14 cellular contexts compared by ENCODE assay signal in the genomic region with DNA sequence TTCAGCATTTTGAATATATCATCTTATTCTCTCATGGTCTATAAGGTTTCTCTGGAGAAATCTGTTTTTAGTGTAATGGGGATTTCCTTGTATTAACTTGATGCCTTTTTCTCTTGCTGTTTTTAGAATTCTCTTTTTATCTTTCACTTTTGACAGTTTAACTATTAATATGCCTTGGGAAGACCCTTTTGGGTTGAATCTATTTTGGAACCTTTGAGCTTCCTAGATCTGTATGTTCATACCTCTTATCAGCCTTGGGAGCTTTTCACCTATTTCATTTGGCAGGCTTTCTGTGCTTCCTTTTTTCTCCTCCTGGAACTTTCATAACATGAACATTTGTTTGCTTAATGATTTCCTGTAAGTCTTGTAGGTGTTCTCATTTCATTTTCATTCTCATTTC. TPM values are rescaled to one million over a fixed set of nuclear protein-coding genes. Genes with fewer than 3 reads are reported as not detected.
DNase-seq lines count a peak whose midpoint lies in the region; ATAC-seq and TF ChIP-seq lines count a peak whose summit lies in the region.
"Had no signal": no experiment of that assay in that cellular context is flagged by ENCODE, and none has a peak within 500 bp of the region (broad histone marks: within the 10 kb centered on the region; RNA-seq: fewer than 3 reads in every experiment).

No MANE protein-coding gene starts in this region.

- no peak overlapping the region for H3K4me2 ChIP-seq in GM23338

- no peaks in the 10 kb centered on the region for H3K4me1 ChIP-seq in GM23338 (ENCODE audit: insufficient read depth)
- H3K4me1 ChIP-seq: upper lobe of right lung had no signal

- H3K27me3 Mint-ChIP-seq in activated naive CD8-positive, alpha-beta T cell treated with anti-CD3 and anti-CD28 coated beads for 36 hours, result no peaks in the 10 kb centered on the region
- H3K27me3 Mint-ChIP-seq in GM23338 (ENCODE audit: insufficient read depth, low read depth, poor library complexity), result no peaks in the 10 kb centered on the region

- DNase-seq in GF-D8 (lab: John Stamatoyannopoulos, UW) (peak; percentile 23), GM23338 (ENCODE audit: low spot score) (no peak), LoVo (ENCODE audit: low spot score) (no peak)
- DNase-seq in activated naive CD8-positive, alpha-beta T cell treated with anti-CD3 and anti-CD28 coated beads for 36 hours, result no peak
- no peak for DNase-seq in effector CD4-positive, alpha-beta T cell
- DNase-seq: CD8-positive, alpha-beta T cell; Kasumi-1; NK-92 treated with Interleukin-12 subunit alpha and Interleukin-12 subunit beta, amount 100 ng/mL, for 24 hours; stimulated activated CD4-positive, alpha-beta T cell treated with anti-CD3 and anti-CD28 coated beads, Interleukin-4, amount 100 ng/mL, for 1 hour; upper lobe of right lung had no signal

- H3K27ac ChIP-seq in GM23338 (ENCODE audit: low read depth), result no peak overlapping the region
- H3K27ac ChIP-seq: epithelial cell of prostate had no signal

- peaks cover 47% of the 10 kb centered on the region for H3K36me3 Mint-ChIP-seq in activated naive CD8-positive, alpha-beta T cell treated with anti-CD3 and anti-CD28 coated beads for 36 hours
- no peaks in the 10 kb centered on the region; the same call in 2 of the 3 replicates for H3K36me3 Mint-ChIP-seq in GM23338 (ENCODE audit: low read depth)

- peak overlapping the region; percentile 73 for H3K27ac Mint-ChIP-seq in activated naive CD8-positive, alpha-beta T cell treated with anti-CD3 and anti-CD28 coated beads for 36 hours
- no peak overlapping the region for H3K27ac Mint-ChIP-seq in GM23338
- H3K27ac Mint-ChIP-seq: CD8-positive, alpha-beta T cell had no signal

- H3K9me3 Mint-ChIP-seq in activated naive CD8-positive, alpha-beta T cell treated with anti-CD3 and anti-CD28 coated beads for 36 hours, result peaks cover 20% of the 10 kb centered on the region
- no peaks in the 10 kb centered on the region for H3K9me3 Mint-ChIP-seq in GM23338

- peaks cover 26% of the 10 kb centered on the region for H3K4me1 Mint-ChIP-seq in activated naive CD8-positive, alpha-beta T cell treated with anti-CD3 and anti-CD28 coated beads for 36 hours
- peaks cover 4% of the 10 kb centered on the region; the same call in 1 of the 3 replicates for H3K4me1 Mint-ChIP-seq in GM23338

- no peaks in the 10 kb centered on the region for H3K36me3 ChIP-seq in GM23338 (ENCODE audit: insufficient read depth)
- H3K36me3 ChIP-seq: upper lobe of right lung had no signal

- H2AFZ ChIP-seq in GM23338, result no peak overlapping the region

- H4K20me1 ChIP-seq in GM23338 (replicated peaks; ENCODE audit: insufficient read depth), result peaks cover 50% of the 10 kb centered on the region

- no peak overlapping the region for H3K4me3 ChIP-seq in GM23338
- H3K4me3 ChIP-seq: upper lobe of right lung had no signal

- no peaks in the 10 kb centered on the region for H3F3A ChIP-seq in GM23338 (replicated peaks; ENCODE audit: low read depth)

- peaks cover 100% of the 10 kb centered on the region for H3K79me2 ChIP-seq in GM23338 (replicated peaks; ENCODE audit: insufficient read depth)

- H3K9me2 ChIP-seq in GM23338 (ENCODE audit: insufficient read depth), result no peaks in the 10 kb centered on the region

- ATAC-seq in GM19372 (IDR thresholded peaks at IDR 0.05; ENCODE audit: low read depth, unreplicated experiment), result peak; percentile 54
- peak; percentile 59 for ATAC-seq in HG03354 (IDR thresholded peaks at IDR 0.05; ENCODE audit: poor library complexity, severe bottlenecking, unreplicated experiment)
- ATAC-seq in HG03196 (IDR thresholded peaks at IDR 0.05; ENCODE audit: unreplicated experiment), result no peak
- no peak for ATAC-seq in GM23338
- ATAC-seq: CD8-positive, alpha-beta T cell; upper lobe of right lung had no signal

- peak overlapping the region; percentile 1 for H3K4me3 Mint-ChIP-seq in activated naive CD8-positive, alpha-beta T cell treated with anti-CD3 and anti-CD28 coated beads for 36 hours
- H3K4me3 Mint-ChIP-seq in GM23338, result no peak overlapping the region
- H3K4me3 Mint-ChIP-seq: CD8-positive, alpha-beta T cell had no signal

- no peak for TF ChIP-seq CTCF in GM23338 (conservative IDR thresholded peaks at IDR 0.05; ENCODE audit: low read depth in 2 of 2)

- H3K27me3 ChIP-seq in GM23338 (ENCODE audit: insufficient read depth), result no peaks in the 10 kb centered on the region
- H3K27me3 ChIP-seq: upper lobe of right lung had no signal

TF ChIP-seq in GM23338, 12 proteins besides CTCF, POLR2A, EP300 and RAD21 (continues in another document):
- TF ChIP-seq STAT1 (IDR thresholded peaks at IDR 0.05; ENCODE audit: unreplicated experiment) (no peak), JUNB (IDR thresholded peaks at IDR 0.05; ENCODE audit: unreplicated experiment) (no peak), NANOG (IDR thresholded peaks at IDR 0.05; ENCODE audit: borderline replicate concordance) (no peak), EZH2 (IDR thresholded peaks at IDR 0.05; ENCODE audit: low read depth, unreplicated experiment) (no peak), CREB1 (CRISPR knock-in tag; IDR thresholded peaks at IDR 0.05; ENCODE audit: low read depth) (no peak), ZNF114 (CRISPR knock-in tag; IDR thresholded peaks at IDR 0.05) (no peak), EZH2phosphoT487 (IDR thresholded peaks at IDR 0.05; ENCODE audit: unreplicated experiment) (no peak), POLR2AphosphoS5 (IDR thresholded peaks at IDR 0.05; ENCODE audit: low read depth) (no peak)
- TF ChIP-seq, protein P1, sequence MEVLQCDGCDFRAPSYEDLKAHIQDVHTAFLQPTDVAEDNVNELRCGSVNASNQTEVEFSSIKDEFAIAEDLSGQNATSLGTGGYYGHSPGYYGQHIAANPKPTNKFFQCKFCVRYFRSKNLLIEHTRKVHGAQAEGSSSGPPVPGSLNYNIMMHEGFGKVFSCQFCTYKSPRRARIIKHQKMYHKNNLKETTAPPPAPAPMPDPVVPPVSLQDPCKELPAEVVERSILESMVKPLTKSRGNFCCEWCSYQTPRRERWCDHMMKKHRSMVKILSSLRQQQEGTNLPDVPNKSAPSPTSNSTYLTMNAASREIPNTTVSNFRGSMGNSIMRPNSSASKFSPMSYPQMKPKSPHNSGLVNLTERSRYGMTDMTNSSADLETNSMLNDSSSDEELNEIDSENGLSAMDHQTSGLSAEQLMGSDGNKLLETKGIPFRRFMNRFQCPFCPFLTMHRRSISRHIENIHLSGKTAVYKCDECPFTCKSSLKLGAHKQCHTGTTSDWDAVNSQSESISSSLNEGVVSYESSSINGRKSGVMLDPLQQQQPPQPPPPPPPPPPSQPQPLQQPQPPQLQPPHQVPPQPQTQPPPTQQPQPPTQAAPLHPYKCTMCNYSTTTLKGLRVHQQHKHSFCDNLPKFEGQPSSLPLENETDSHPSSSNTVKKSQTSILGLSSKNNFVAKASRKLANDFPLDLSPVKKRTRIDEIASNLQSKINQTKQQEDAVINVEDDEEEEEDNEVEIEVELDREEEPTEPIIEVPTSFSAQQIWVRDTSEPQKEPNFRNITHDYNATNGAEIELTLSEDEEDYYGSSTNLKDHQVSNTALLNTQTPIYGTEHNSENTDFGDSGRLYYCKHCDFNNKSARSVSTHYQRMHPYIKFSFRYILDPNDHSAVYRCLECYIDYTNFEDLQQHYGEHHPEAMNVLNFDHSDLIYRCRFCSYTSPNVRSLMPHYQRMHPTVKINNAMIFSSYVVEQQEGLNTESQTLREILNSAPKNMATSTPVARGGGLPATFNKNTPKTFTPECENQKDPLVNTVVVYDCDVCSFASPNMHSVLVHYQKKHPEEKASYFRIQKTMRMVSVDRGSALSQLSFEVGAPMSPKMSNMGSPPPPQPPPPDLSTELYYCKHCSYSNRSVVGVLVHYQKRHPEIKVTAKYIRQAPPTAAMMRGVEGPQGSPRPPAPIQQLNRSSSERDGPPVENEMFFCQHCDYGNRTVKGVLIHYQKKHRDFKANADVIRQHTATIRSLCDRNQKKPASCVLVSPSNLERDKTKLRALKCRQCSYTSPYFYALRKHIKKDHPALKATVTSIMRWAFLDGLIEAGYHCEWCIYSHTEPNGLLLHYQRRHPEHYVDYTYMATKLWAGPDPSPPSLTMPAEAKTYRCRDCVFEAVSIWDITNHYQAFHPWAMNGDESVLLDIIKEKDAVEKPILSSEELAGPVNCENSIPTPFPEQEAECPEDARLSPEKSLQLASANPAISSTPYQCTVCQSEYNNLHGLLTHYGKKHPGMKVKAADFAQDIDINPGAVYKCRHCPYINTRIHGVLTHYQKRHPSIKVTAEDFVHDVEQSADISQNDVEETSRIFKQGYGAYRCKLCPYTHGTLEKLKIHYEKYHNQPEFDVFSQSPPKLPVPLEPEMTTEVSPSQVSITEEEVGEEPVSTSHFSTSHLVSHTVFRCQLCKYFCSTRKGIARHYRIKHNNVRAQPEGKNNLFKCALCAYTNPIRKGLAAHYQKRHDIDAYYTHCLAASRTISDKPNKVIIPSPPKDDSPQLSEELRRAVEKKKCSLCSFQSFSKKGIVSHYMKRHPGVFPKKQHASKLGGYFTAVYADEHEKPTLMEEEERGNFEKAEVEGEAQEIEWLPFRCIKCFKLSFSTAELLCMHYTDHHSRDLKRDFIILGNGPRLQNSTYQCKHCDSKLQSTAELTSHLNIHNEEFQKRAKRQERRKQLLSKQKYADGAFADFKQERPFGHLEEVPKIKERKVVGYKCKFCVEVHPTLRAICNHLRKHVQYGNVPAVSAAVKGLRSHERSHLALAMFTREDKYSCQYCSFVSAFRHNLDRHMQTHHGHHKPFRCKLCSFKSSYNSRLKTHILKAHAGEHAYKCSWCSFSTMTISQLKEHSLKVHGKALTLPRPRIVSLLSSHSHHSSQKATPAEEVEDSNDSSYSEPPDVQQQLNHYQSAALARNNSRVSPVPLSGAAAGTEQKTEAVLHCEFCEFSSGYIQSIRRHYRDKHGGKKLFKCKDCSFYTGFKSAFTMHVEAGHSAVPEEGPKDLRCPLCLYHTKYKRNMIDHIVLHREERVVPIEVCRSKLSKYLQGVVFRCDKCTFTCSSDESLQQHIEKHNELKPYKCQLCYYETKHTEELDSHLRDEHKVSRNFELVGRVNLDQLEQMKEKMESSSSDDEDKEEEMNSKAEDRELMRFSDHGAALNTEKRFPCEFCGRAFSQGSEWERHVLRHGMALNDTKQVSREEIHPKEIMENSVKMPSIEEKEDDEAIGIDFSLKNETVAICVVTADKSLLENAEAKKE (CRISPR knock-in tag; IDR thresholded peaks at IDR 0.05), result no peak
- TF ChIP-seq, protein P2, sequence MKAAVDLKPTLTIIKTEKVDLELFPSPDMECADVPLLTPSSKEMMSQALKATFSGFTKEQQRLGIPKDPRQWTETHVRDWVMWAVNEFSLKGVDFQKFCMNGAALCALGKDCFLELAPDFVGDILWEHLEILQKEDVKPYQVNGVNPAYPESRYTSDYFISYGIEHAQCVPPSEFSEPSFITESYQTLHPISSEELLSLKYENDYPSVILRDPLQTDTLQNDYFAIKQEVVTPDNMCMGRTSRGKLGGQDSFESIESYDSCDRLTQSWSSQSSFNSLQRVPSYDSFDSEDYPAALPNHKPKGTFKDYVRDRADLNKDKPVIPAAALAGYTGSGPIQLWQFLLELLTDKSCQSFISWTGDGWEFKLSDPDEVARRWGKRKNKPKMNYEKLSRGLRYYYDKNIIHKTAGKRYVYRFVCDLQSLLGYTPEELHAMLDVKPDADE (IDR thresholded peaks at IDR 0.05), result no peak

RNA-seq across cellular contexts. Expression of a gene that starts 22.2 kb away (rescaled TPM):
- 10 to 100 TPM; 37.9 to 38.6 TPM for total RNA-seq in activated naive CD8-positive, alpha-beta T cell treated with anti-CD3 and anti-CD28 coated beads for 36 hours
- total RNA-seq in GM23338 (2014; rRNA removed; shearing (Covaris generic)), result 41.2 and 44.1 TPM in 2 replicates
- polyA plus RNA-seq in GM23338 (2016; fragmentation: Nextera tagmentation; extraction: Ambion mirVana), result 19.3 and 20.7 TPM in 2 replicates

Comparison
In these comparisons a context has a peak if more than half of its experiments do, and no peak if none do; other contexts are left out.
1. ATAC-seq: peak in GM19372 (single experiment) and HG03354 (single experiment); none in HG03196 (single experiment) and GM23338 (single experiment).